ENCODE assay signal across 13 cellular contexts in genomic region chr10:124589491-124590006, GRCh38.
A peak's percentile ranks its signal among the peaks of the same experiment; 100 is the strongest.
DNase-seq lines count a peak whose midpoint lies in the region; ATAC-seq and TF ChIP-seq lines count a peak whose summit lies in the region.
"Had no signal": no experiment of that assay in that cellular context is flagged by ENCODE, and none has a peak within 500 bp of the region (broad histone marks: within the 10 kb centered on the region; RNA-seq: fewer than 3 reads in every experiment).

No MANE protein-coding gene starts in this region.

- H3K27ac Mint-ChIP-seq in chondrocyte (ENCODE audit: unreplicated experiment), result peak overlapping the region; percentile 54
- H3K27ac Mint-ChIP-seq in activated CD8-positive, alpha-beta memory T cell treated with anti-CD3 and anti-CD28 coated beads, Interleukin-2, amount 10 ng/mL, durations not matched to agents 7 days and 5 days, result no peak overlapping the region
- H3K27ac Mint-ChIP-seq: activated CD4-positive, alpha-beta memory T cell treated with anti-CD3 and anti-CD28 coated beads for 36 hours; mesothelial cell of epicardium had no signal

- H3K4me1 Mint-ChIP-seq in chondrocyte (ENCODE audit: low read depth), result peaks cover 19% of the 10 kb centered on the region
- H3K4me1 Mint-ChIP-seq in activated CD8-positive, alpha-beta memory T cell treated with anti-CD3 and anti-CD28 coated beads, Interleukin-2, amount 10 ng/mL, durations not matched to agents 7 days and 5 days, result no peaks in the 10 kb centered on the region

- TF ChIP-seq CTCF in chondrocyte (IDR thresholded peaks at IDR 0.05), result no peak

- H3K36me3 Mint-ChIP-seq in chondrocyte (ENCODE audit: low read depth), result peaks cover 1% of the 10 kb centered on the region
- H3K36me3 Mint-ChIP-seq in activated CD8-positive, alpha-beta memory T cell treated with anti-CD3 and anti-CD28 coated beads, Interleukin-2, amount 10 ng/mL, durations not matched to agents 7 days and 5 days, result no peaks in the 10 kb centered on the region
- H3K36me3 Mint-ChIP-seq: activated CD4-positive, alpha-beta memory T cell treated with anti-CD3 and anti-CD28 coated beads for 36 hours had no signal

- CTCF ChIA-PET in activated CD8-positive, alpha-beta memory T cell treated with anti-CD3 and anti-CD28 coated beads, Interleukin-2, amount 10 ng/mL, durations not matched to agents 7 days and 5 days (lab: Charles Lee), result no interaction called here

- H3K27me3 ChIP-seq in skeletal muscle satellite cell (ENCODE audit: control insufficient read depth, insufficient read depth, low read length), result peaks cover 10% of the 10 kb centered on the region
- H3K27me3 ChIP-seq: upper lobe of left lung had no signal

- peak overlapping the region; percentile 13 for H3K4me3 Mint-ChIP-seq in chondrocyte (ENCODE audit: unreplicated experiment)
- no peak overlapping the region for H3K4me3 Mint-ChIP-seq in activated CD8-positive, alpha-beta memory T cell treated with anti-CD3 and anti-CD28 coated beads, Interleukin-2, amount 10 ng/mL, durations not matched to agents 7 days and 5 days
- H3K4me3 Mint-ChIP-seq: activated CD4-positive, alpha-beta memory T cell treated with anti-CD3 and anti-CD28 coated beads for 36 hours; mesothelial cell of epicardium had no signal

- H3K9me3 Mint-ChIP-seq in chondrocyte (ENCODE audit: low read depth), result peaks cover 6% of the 10 kb centered on the region
- H3K9me3 Mint-ChIP-seq in activated CD8-positive, alpha-beta memory T cell treated with anti-CD3 and anti-CD28 coated beads, Interleukin-2, amount 10 ng/mL, durations not matched to agents 7 days and 5 days (ENCODE audit: low read depth), result peaks cover 2% of the 10 kb centered on the region

- peaks cover 13% of the 10 kb centered on the region for H3K4me1 ChIP-seq in skeletal muscle satellite cell (ENCODE audit: control insufficient read depth, insufficient read depth, low read length)

- ATAC-seq in left lobe of liver (peak; percentile 14), GM21360 (IDR thresholded peaks at IDR 0.05; ENCODE audit: unreplicated experiment) (no peak), GM21786 (IDR thresholded peaks at IDR 0.05; ENCODE audit: unreplicated experiment) (no peak)
- no peak for ATAC-seq in activated CD8-positive, alpha-beta memory T cell treated with anti-CD3 and anti-CD28 coated beads, Interleukin-2, amount 10 ng/mL, durations not matched to agents 7 days and 5 days

- H3K36me3 ChIP-seq in skeletal muscle satellite cell (ENCODE audit: insufficient read depth, low read length), result no peaks in the 10 kb centered on the region
- H3K36me3 ChIP-seq: upper lobe of left lung had no signal

- H3K9me3 ChIP-seq in skeletal muscle satellite cell (replicated peaks; ENCODE audit: low read length), result peaks cover 6% of the 10 kb centered on the region
- H3K9me3 ChIP-seq: upper lobe of left lung had no signal

- peak overlapping the region; percentile 59 for H3K4me2 ChIP-seq in skeletal muscle satellite cell (ENCODE audit: low read length)

- H3K9ac ChIP-seq in skeletal muscle satellite cell (ENCODE audit: low read depth, low read length), result peak overlapping the region; percentile 24

- H3K27me3 Mint-ChIP-seq in chondrocyte (ENCODE audit: low read depth), result no peaks in the 10 kb centered on the region
- no peaks in the 10 kb centered on the region for H3K27me3 Mint-ChIP-seq in activated CD8-positive, alpha-beta memory T cell treated with anti-CD3 and anti-CD28 coated beads, Interleukin-2, amount 10 ng/mL, durations not matched to agents 7 days and 5 days
- H3K27me3 Mint-ChIP-seq: activated CD4-positive, alpha-beta memory T cell treated with anti-CD3 and anti-CD28 coated beads for 36 hours had no signal

- peak; percentile 71 for DNase-seq in NCI-H1092 (lab: John Stamatoyannopoulos, UW)
- peak; percentile 83 for DNase-seq in chondrocyte (ENCODE audit: low spot score)
- DNase-seq in left lobe of liver (ENCODE audit: low spot score), result no peak
- DNase-seq in NAMALWA (ENCODE audit: low spot score), result no peak
- DNase-seq in activated CD8-positive, alpha-beta memory T cell treated with anti-CD3 and anti-CD28 coated beads, Interleukin-2, amount 10 ng/mL, durations not matched to agents 7 days and 5 days, result no peak
- DNase-seq: activated CD4-positive, alpha-beta memory T cell treated with anti-CD3 and anti-CD28 coated beads for 36 hours; Kasumi-1; stimulated activated CD4-positive, alpha-beta T cell treated with anti-CD3 and anti-CD28 coated beads, Interleukin-4, amount 100 ng/mL, for 1 hour; upper lobe of left lung had no signal

- no peak overlapping the region for H3K4me3 ChIP-seq in skeletal muscle satellite cell (ENCODE audit: low read length)
- H3K4me3 ChIP-seq: upper lobe of left lung had no signal

Comparison
In these comparisons a context has a peak if more than half of its experiments do, and no peak if none do; other contexts are left out.
1. DNase-seq: peak in NCI-H1092 (single experiment) and chondrocyte (single experiment); none in left lobe of liver (single experiment), NAMALWA (single experiment) and activated CD8-positive, alpha-beta memory T cell treated with anti-CD3 and anti-CD28 coated beads, Interleukin-2, amount 10 ng/mL, durations not matched to agents 7 days and 5 days (single experiment).